Comparison of ENCODE assay signal across 8 cellular contexts in the genomic region with DNA sequence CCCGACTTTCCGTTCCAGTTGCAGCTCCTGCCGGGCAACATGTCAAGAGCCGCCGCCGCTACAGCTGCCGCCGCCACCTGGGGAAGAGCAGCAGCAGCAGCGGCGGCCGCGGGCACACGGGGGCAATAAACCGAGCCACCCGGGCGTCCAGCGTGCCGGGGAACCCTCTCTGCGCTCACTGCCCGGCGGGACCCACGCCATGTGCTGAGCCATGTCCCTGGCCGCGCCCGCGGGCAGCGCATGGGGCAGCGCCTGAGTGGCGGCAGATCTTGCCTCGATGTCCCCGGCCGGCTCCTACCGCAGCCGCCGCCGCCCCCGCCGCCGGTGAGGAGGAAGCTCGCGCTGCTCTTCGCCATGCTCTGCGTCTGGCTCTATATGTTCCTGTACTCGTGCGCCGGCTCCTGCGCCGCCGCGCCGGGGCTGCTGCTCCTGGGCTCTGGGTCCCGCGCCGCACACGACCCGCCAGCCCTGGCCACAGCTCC. TPM values are rescaled to one million over a fixed set of nuclear protein-coding genes. Genes with fewer than 3 reads are reported as not detected.
DNase-seq lines count a peak whose midpoint lies in the region; ATAC-seq and TF ChIP-seq lines count a peak whose summit lies in the region.

No MANE protein-coding gene starts in this region.

- peak; percentile 66 for DNase-seq in activated CD4-positive, alpha-beta T cell treated with anti-CD3 and anti-CD28 coated beads for 36 hours
- DNase-seq in activated CD4-positive, alpha-beta T cell treated with anti-CD3 and anti-CD28 coated beads for 1 hour, result no peak
- DNase-seq in HL-60 (ENCODE audit: low read depth in 1 of 2, low spot score in 1 of 2) (peak; percentile 9 to 12), left ventricle myocardium superior (peak; percentile 60), COLO829 (ENCODE audit: low spot score) (no peak)
- peak; percentile 55 to 71 for DNase-seq in activated T-cell treated with anti-CD3 and anti-CD28 coated beads, Interleukin-2, amount 50 U/mL, for 48 hours

- H3K4me3 ChIP-seq in HL-60 (replicated peaks; ENCODE audit: insufficient read depth, low read length), result peak overlapping the region; percentile 58
- H3K4me3 ChIP-seq in skin epidermis, result peak overlapping the region; percentile 56 to 81 (median 66)

- CTCF ChIA-PET in activated CD4-positive, alpha-beta T cell treated with anti-CD3 and anti-CD28 coated beads for 36 hours (lab: Charles Lee), result interaction anchor here (0.6 to 2.8 kb wide), 19 partner anchors 15 to 712 kb away, joined by 3 to 13 read pairs (median 3); no protein-coding TSS in a partner anchor

- ATAC-seq in activated CD4-positive, alpha-beta T cell treated with anti-CD3 and anti-CD28 coated beads for 36 hours, result peak; percentile 0
- ATAC-seq in left ventricle myocardium superior, result peak; percentile 9
- ATAC-seq in GM21737 (IDR thresholded peaks at IDR 0.05; ENCODE audit: unreplicated experiment), result no peak

- POLR2A ChIA-PET in activated CD4-positive, alpha-beta T cell treated with anti-CD3 and anti-CD28 coated beads for 36 hours (lab: Charles Lee), result interaction anchor here (0.7 to 1.1 kb wide), 8 partner anchors 8 to 1723 kb away, joined by 3 to 8 read pairs (median 4); no protein-coding TSS in a partner anchor

- H3K27ac ChIP-seq in HL-60 (replicated peaks) (peak overlapping the region; percentile 76), skin epidermis (peak overlapping the region; percentile 24 to 95 (median 79))

- peaks cover 24% of the 10 kb centered on the region for H3K27me3 Mint-ChIP-seq in activated CD4-positive, alpha-beta T cell treated with anti-CD3 and anti-CD28 coated beads for 36 hours

- H3K36me3 Mint-ChIP-seq in activated CD4-positive, alpha-beta T cell treated with anti-CD3 and anti-CD28 coated beads for 36 hours (ENCODE audit: low read depth), result peaks cover 9% of the 10 kb centered on the region

- H3K4me3 Mint-ChIP-seq in activated CD4-positive, alpha-beta T cell treated with anti-CD3 and anti-CD28 coated beads for 36 hours, result peak overlapping the region; percentile 81

- intact Hi-C loops in activated CD4-positive, alpha-beta T cell treated with anti-CD3 and anti-CD28 coated beads for 36 hours (cut with DNase I, micrococcal nuclease), result loop anchor here (2.0 to 10.0 kb wide), 10 partner anchors 35 to 1284 kb away; partner anchors contain the start of gene ELAC2 (in 2 of the 2)
- intact Hi-C loops in left ventricle myocardium superior (cut with micrococcal nuclease), result loop anchor here (5.0 to 10.0 kb wide), 3 partner anchors 237 to 964 kb away; partner anchors contain the start of gene COX10

- peaks cover 60% of the 10 kb centered on the region for H3K4me1 Mint-ChIP-seq in activated CD4-positive, alpha-beta T cell treated with anti-CD3 and anti-CD28 coated beads for 36 hours

- no peaks in the 10 kb centered on the region for H3K9me3 Mint-ChIP-seq in activated CD4-positive, alpha-beta T cell treated with anti-CD3 and anti-CD28 coated beads for 36 hours (ENCODE audit: low read depth)

- peak overlapping the region; percentile 86 for H3K27ac Mint-ChIP-seq in activated CD4-positive, alpha-beta T cell treated with anti-CD3 and anti-CD28 coated beads for 36 hours

- no peaks in the 10 kb centered on the region for H3K27me3 ChIP-seq in HL-60 (ENCODE audit: insufficient read depth, poor library complexity, severe bottlenecking)

- no peak for TF ChIP-seq CTCF in HL-60 (IDR thresholded peaks at IDR 0.05; ENCODE audit: insufficient read depth, low read length)

RNA-seq across cellular contexts. Expression of gene HS3ST3B1, which starts 0.4 kb away (rescaled TPM):
- 1 to 10 TPM; 5.0 to 5.7 TPM for total RNA-seq in activated CD4-positive, alpha-beta T cell treated with anti-CD3 and anti-CD28 coated beads for 36 hours
- 1.7 TPM for total RNA-seq in left ventricle myocardium superior

Comparison
In these comparisons a context has a peak if more than half of its experiments do, and no peak if none do; other contexts are left out.
1. DNase-seq: peak in activated CD4-positive, alpha-beta T cell treated with anti-CD3 and anti-CD28 coated beads for 36 hours (single experiment), HL-60 (2 of 2), activated T-cell treated with anti-CD3 and anti-CD28 coated beads, Interleukin-2, amount 50 U/mL, for 48 hours (2 of 2) and left ventricle myocardium superior (single experiment); none in activated CD4-positive, alpha-beta T cell treated with anti-CD3 and anti-CD28 coated beads for 1 hour (single experiment) and COLO829 (single experiment).